ENCODE assay signal across 16 cellular contexts in the genomic region with DNA sequence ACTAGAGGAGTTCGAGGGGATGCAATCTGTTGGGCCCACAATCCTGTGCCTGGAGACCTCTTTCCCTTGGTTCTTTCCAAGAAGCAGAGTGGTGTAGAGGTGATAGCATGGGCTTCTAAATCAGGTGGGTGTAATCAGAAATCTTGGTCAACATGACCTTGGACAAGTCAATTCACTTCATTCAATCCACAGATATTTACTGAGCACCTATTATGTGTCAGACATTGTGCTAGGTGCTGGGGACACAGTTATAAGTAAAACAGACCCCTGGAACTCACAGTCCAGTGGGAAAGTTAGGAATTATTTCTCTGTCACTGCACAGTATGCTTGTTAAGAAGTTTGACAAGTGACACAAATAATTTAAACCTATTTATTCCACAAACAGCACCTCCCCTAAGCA. TPM values are rescaled to one million over a fixed set of nuclear protein-coding genes. Genes with fewer than 3 reads are reported as not detected.
DNase-seq lines count a peak whose midpoint lies in the region; ATAC-seq and TF ChIP-seq lines count a peak whose summit lies in the region.
"Had no signal": no experiment of that assay in that cellular context is flagged by ENCODE, and none has a peak within 500 bp of the region (broad histone marks: within the 10 kb centered on the region; RNA-seq: fewer than 3 reads in every experiment).

No MANE protein-coding gene starts in this region.

- no peak for DNase-seq in activated CD4-positive, alpha-beta T cell treated with anti-CD3 and anti-CD28 coated beads, Interleukin-2, amount 10 ng/mL, durations not matched to agents 7 days and 5 days
- no peak for DNase-seq in activated CD4-positive, alpha-beta T cell treated with anti-CD3 and anti-CD28 coated beads, Interleukin-2, amount 50 U/mL, for 1 hour
- DNase-seq in HL-60 (ENCODE audit: low read depth in 1 of 2, low spot score in 1 of 2) (no peak), NCI-H748 (lab: John Stamatoyannopoulos, UW; ENCODE audit: unreplicated experiment) (no peak), NCI-H2171 (lab: John Stamatoyannopoulos, UW) (no peak)
- DNase-seq in activated naive CD8-positive, alpha-beta T cell treated with anti-CD3 and anti-CD28 coated beads, Interleukin-2, amount 50 U/mL, for 24 hours: no peak
- no peak for DNase-seq in naive thymus-derived CD8-positive, alpha-beta T cell
- DNase-seq: esophagus squamous epithelium, NCI-H1105 treated with DMSO at 0.1 percent for 48 hours, NCI-H2227 treated with DMSO at 0.1 percent for 48 hours, retina had no signal

- H3K27ac ChIP-seq in HL-60 (replicated peaks): peak overlapping the region; percentile 16
- H3K27ac ChIP-seq: esophagus squamous epithelium, vagina had no signal

- H3K27me3 ChIP-seq in HL-60 (ENCODE audit: insufficient read depth, poor library complexity, severe bottlenecking): no peaks in the 10 kb centered on the region
- H3K27me3 ChIP-seq: body of pancreas, esophagus squamous epithelium, vagina had no signal

- H3K4me1 Mint-ChIP-seq in activated CD4-positive, alpha-beta T cell treated with anti-CD3 and anti-CD28 coated beads, Interleukin-2, amount 10 ng/mL, durations not matched to agents 7 days and 5 days: peaks cover 63% of the 10 kb centered on the region
- peaks cover 59% of the 10 kb centered on the region for H3K4me1 Mint-ChIP-seq in activated naive CD8-positive, alpha-beta T cell treated with anti-CD3 and anti-CD28 coated beads, Interleukin-2, amount 50 U/mL, for 24 hours
- H3K4me1 Mint-ChIP-seq in naive thymus-derived CD8-positive, alpha-beta T cell: peaks cover 20 to 45% (median 35%) of the 10 kb centered on the region in 4 donors

- H3K4me3 Mint-ChIP-seq in activated CD4-positive, alpha-beta T cell treated with anti-CD3 and anti-CD28 coated beads, Interleukin-2, amount 10 ng/mL, durations not matched to agents 7 days and 5 days: peak overlapping the region; percentile 35
- peak overlapping the region; percentile 68 for H3K4me3 Mint-ChIP-seq in activated naive CD8-positive, alpha-beta T cell treated with anti-CD3 and anti-CD28 coated beads, Interleukin-2, amount 50 U/mL, for 24 hours
- peak overlapping the region in 9 of 10 donors; percentile 60 to 82 (median 70) for H3K4me3 Mint-ChIP-seq in naive thymus-derived CD8-positive, alpha-beta T cell

- no peaks in the 10 kb centered on the region for H3K9me3 Mint-ChIP-seq in activated CD4-positive, alpha-beta T cell treated with anti-CD3 and anti-CD28 coated beads, Interleukin-2, amount 10 ng/mL, durations not matched to agents 7 days and 5 days
- H3K9me3 Mint-ChIP-seq in activated naive CD8-positive, alpha-beta T cell treated with anti-CD3 and anti-CD28 coated beads, Interleukin-2, amount 50 U/mL, for 24 hours: no peaks in the 10 kb centered on the region
- H3K9me3 Mint-ChIP-seq in naive thymus-derived CD8-positive, alpha-beta T cell: no peaks in the 10 kb centered on the region

- ATAC-seq in activated naive CD8-positive, alpha-beta T cell treated with anti-CD3 and anti-CD28 coated beads, Interleukin-2, amount 50 U/mL, for 24 hours: no peak
- no peak for ATAC-seq in naive thymus-derived CD8-positive, alpha-beta T cell
- no peak for ATAC-seq in HG02588 (IDR thresholded peaks at IDR 0.05; ENCODE audit: unreplicated experiment)
- ATAC-seq: body of pancreas, GM12878 had no signal

- H3K36me3 Mint-ChIP-seq in activated CD4-positive, alpha-beta T cell treated with anti-CD3 and anti-CD28 coated beads, Interleukin-2, amount 10 ng/mL, durations not matched to agents 7 days and 5 days (ENCODE audit: low read depth): peaks cover 9% of the 10 kb centered on the region
- H3K36me3 Mint-ChIP-seq in activated naive CD8-positive, alpha-beta T cell treated with anti-CD3 and anti-CD28 coated beads, Interleukin-2, amount 50 U/mL, for 24 hours (ENCODE audit: low read depth): peaks cover 3% of the 10 kb centered on the region
- H3K36me3 Mint-ChIP-seq in naive thymus-derived CD8-positive, alpha-beta T cell: no peaks in the 10 kb centered on the region

- POLR2A ChIA-PET in activated CD4-positive, alpha-beta T cell treated with anti-CD3 and anti-CD28 coated beads, Interleukin-2, amount 10 ng/mL, durations not matched to agents 7 days and 5 days (lab: Charles Lee): no interaction called here
- POLR2A ChIA-PET in naive thymus-derived CD8-positive, alpha-beta T cell (lab: Charles Lee): interaction anchor here (0.7 to 2.8 kb wide), 8 partner anchors 22 to 988 kb away, joined by 3 to 15 read pairs (median 4); a partner anchor contains a TSS

- no peaks in the 10 kb centered on the region for H3K27me3 Mint-ChIP-seq in activated CD4-positive, alpha-beta T cell treated with anti-CD3 and anti-CD28 coated beads, Interleukin-2, amount 10 ng/mL, durations not matched to agents 7 days and 5 days
- H3K27me3 Mint-ChIP-seq in activated naive CD8-positive, alpha-beta T cell treated with anti-CD3 and anti-CD28 coated beads, Interleukin-2, amount 50 U/mL, for 24 hours: no peaks in the 10 kb centered on the region
- H3K27me3 Mint-ChIP-seq in naive thymus-derived CD8-positive, alpha-beta T cell: no peaks in the 10 kb centered on the region

- CTCF ChIA-PET in activated CD4-positive, alpha-beta T cell treated with anti-CD3 and anti-CD28 coated beads, Interleukin-2, amount 10 ng/mL, durations not matched to agents 7 days and 5 days (lab: Charles Lee): interaction anchor here (0.6 to 1.9 kb wide), 6 partner anchors 10 to 952 kb away, joined by 3 to 7 read pairs (median 4); no protein-coding TSS in a partner anchor

- TF ChIP-seq CTCF in HL-60 (IDR thresholded peaks at IDR 0.05; ENCODE audit: insufficient read depth, low read length): no peak

- no peak overlapping the region for H3K4me3 ChIP-seq in HL-60 (replicated peaks; ENCODE audit: insufficient read depth, low read length)
- H3K4me3 ChIP-seq: body of pancreas, esophagus squamous epithelium, GM12878, vagina had no signal

- H3K27ac Mint-ChIP-seq in activated CD4-positive, alpha-beta T cell treated with anti-CD3 and anti-CD28 coated beads, Interleukin-2, amount 10 ng/mL, durations not matched to agents 7 days and 5 days: peak overlapping the region; percentile 94
- H3K27ac Mint-ChIP-seq in activated naive CD8-positive, alpha-beta T cell treated with anti-CD3 and anti-CD28 coated beads, Interleukin-2, amount 50 U/mL, for 24 hours: peak overlapping the region; percentile 67
- H3K27ac Mint-ChIP-seq in naive thymus-derived CD8-positive, alpha-beta T cell: peak overlapping the region; percentile 50 to 97 (median 72)

RNA-seq across cellular contexts. Expression of a gene that starts 3.3 kb away (rescaled TPM):
- 10 to 100 TPM; 64.9 to 69.8 TPM for total RNA-seq in activated CD4-positive, alpha-beta T cell treated with anti-CD3 and anti-CD28 coated beads, Interleukin-2, amount 10 ng/mL, durations not matched to agents 7 days and 5 days
- total RNA-seq in naive thymus-derived CD8-positive, alpha-beta T cell: 1 to 10 TPM; 1.3 to 1.4 TPM
- polyA plus RNA-seq in naive thymus-derived CD8-positive, alpha-beta T cell: under 1 TPM; 0.19 to 0.49 (median 0.34) TPM

RNA-seq across cellular contexts. Expression of a gene that starts 15.3 kb away (rescaled TPM):
- total RNA-seq in activated CD4-positive, alpha-beta T cell treated with anti-CD3 and anti-CD28 coated beads, Interleukin-2, amount 10 ng/mL, durations not matched to agents 7 days and 5 days: 10 to 100 TPM; 48.2 to 54.3 TPM
- 10 to 100 TPM; 10.8 to 12.8 TPM for total RNA-seq in naive thymus-derived CD8-positive, alpha-beta T cell
- polyA plus RNA-seq in naive thymus-derived CD8-positive, alpha-beta T cell: 1 to 10 TPM; 1.1 to 1.8 (median 1.4) TPM

RNA-seq across cellular contexts. Expression of a gene that starts 22.8 kb away (rescaled TPM):
- total RNA-seq in activated CD4-positive, alpha-beta T cell treated with anti-CD3 and anti-CD28 coated beads, Interleukin-2, amount 10 ng/mL, durations not matched to agents 7 days and 5 days: 1 to 10 TPM; 2.4 to 4.1 TPM
- total RNA-seq in naive thymus-derived CD8-positive, alpha-beta T cell: 1 to 10 TPM; 3.7 to 4.5 TPM
- polyA plus RNA-seq in naive thymus-derived CD8-positive, alpha-beta T cell: 1 to 10 TPM; 1.8 to 3.2 (median 1.9) TPM

RNA-seq across cellular contexts. Expression of a gene that starts 27.4 kb away (rescaled TPM):
- total RNA-seq in activated CD4-positive, alpha-beta T cell treated with anti-CD3 and anti-CD28 coated beads, Interleukin-2, amount 10 ng/mL, durations not matched to agents 7 days and 5 days: under 1 TPM; 0.15 to 0.25 TPM
- total RNA-seq in naive thymus-derived CD8-positive, alpha-beta T cell: under 1 TPM; 0.38 to 0.47 TPM
- polyA plus RNA-seq in naive thymus-derived CD8-positive, alpha-beta T cell: not detected
- total RNA-seq: esophagus squamous epithelium, mesenteric fat pad, vagina had no signal

RNA-seq across cellular contexts. Expression of a gene that starts 30.6 kb away (rescaled TPM):
- total RNA-seq in activated CD4-positive, alpha-beta T cell treated with anti-CD3 and anti-CD28 coated beads, Interleukin-2, amount 10 ng/mL, durations not matched to agents 7 days and 5 days: 10 to 100 TPM; 19.1 to 21.8 TPM
- total RNA-seq in naive thymus-derived CD8-positive, alpha-beta T cell: 10 to 100 TPM; 10.7 to 12.1 TPM
- 10 to 100 TPM in 2 of 3 donors, 1 to 10 TPM in 1; 8.9 to 16.1 (median 16.0) TPM for polyA plus RNA-seq in naive thymus-derived CD8-positive, alpha-beta T cell

Comparison
In these comparisons a context has a peak if more than half of its experiments do, and no peak if none do; other contexts are left out.
1. RNA of a gene that starts 3.3 kb away (total RNA-seq): 64.9 to 69.8 TPM in activated CD4-positive, alpha-beta T cell treated with anti-CD3 and anti-CD28 coated beads, Interleukin-2, amount 10 ng/mL, durations not matched to agents 7 days and 5 days; 1.3 to 1.4 TPM in naive thymus-derived CD8-positive, alpha-beta T cell; every median in the first group is over 10 times any median in the second.
2. Peak in every context shown above with its lines, with median percentiles within 50 percentile points of each other: H3K27ac Mint-ChIP-seq and H3K4me3 Mint-ChIP-seq.